In genomic region chr9:136927343-136928261, GRCh38 we compare ENCODE assay signal across 14 cellular contexts. TPM values are rescaled to one million over a fixed set of nuclear protein-coding genes. Genes with fewer than 3 reads are reported as not detected.
DNase-seq lines count a peak whose midpoint lies in the region; ATAC-seq and TF ChIP-seq lines count a peak whose summit lies in the region.
"Had no signal": no experiment of that assay in that cellular context is flagged by ENCODE, and none has a peak within 500 bp of the region (broad histone marks: within the 10 kb centered on the region; RNA-seq: fewer than 3 reads in every experiment).

No MANE protein-coding gene starts in this region.

- no peaks in the 10 kb centered on the region for H3K27me3 ChIP-seq in HCT116 (ENCODE audit: insufficient read depth, low read length)
- H3K27me3 ChIP-seq: body of pancreas had no signal

- H3K9me3 ChIP-seq in HCT116 (ENCODE audit: control insufficient read depth in 1 of 2, insufficient read depth in 1 of 2, low read depth in 1 of 2, low read length in 2 of 2): no peaks in the 10 kb centered on the region
- H3K9me3 ChIP-seq: body of pancreas had no signal

- POLR2A ChIA-PET in HCT116 (lab: Charles Lee): no interaction called here

- RAD21 ChIA-PET in HCT116 (lab: Charles Lee; ENCODE audit: low non-redundant PET in 1 of 2, low total read pairs in 2 of 2, uncharacterized antibody in 2 of 2, unreplicated experiment in 2 of 2): no interaction called here

- H3K9me2 ChIP-seq in HCT116 (ENCODE audit: insufficient read depth): no peaks in the 10 kb centered on the region

- peaks cover 10% of the 10 kb centered on the region for H3K4me1 Mint-ChIP-seq in activated T-helper 2 cell treated with anti-CD3 and anti-CD28 coated beads, Interferon-gamma antibody, Interleukin-2, Interleukin-4, amounts not matched to agents 10 μg/mL and 5 μg/mL and 100 μg/mL, durations not matched to agents 14 hours and 24 hours and 36 hours (ENCODE audit: low read depth)
- no peaks in the 10 kb centered on the region for H3K4me1 Mint-ChIP-seq in progenitor cell of endocrine pancreas (ENCODE audit: low read depth)

- no peak overlapping the region for H3K4me3 ChIP-seq in HCT116 (replicated peaks in 1 of 2; ENCODE audit: low read depth in 1 of 2, low read length in 2 of 2)
- H3K4me3 ChIP-seq: body of pancreas had no signal

- H3K27ac ChIP-seq in HCT116 (ENCODE audit: low read depth, low read length): no peak overlapping the region
- H3K27ac ChIP-seq: body of pancreas had no signal

- CTCF ChIA-PET in HCT116 (lab: Charles Lee): no interaction called here

- H3K36me3 ChIP-seq in HCT116 (ENCODE audit: control insufficient read depth in 1 of 2, insufficient read depth in 2 of 2, low read length in 2 of 2): peaks cover 3 to 26% of the 10 kb centered on the region in 2 experiments; a peak in 2 of 4 replicates

- no peaks in the 10 kb centered on the region for H4K20me1 ChIP-seq in HCT116 (ENCODE audit: insufficient read depth)

- intact Hi-C loops in HCT116 (cut with micrococcal nuclease): no loop called here
- intact Hi-C loops in activated T-helper 2 cell treated with anti-CD3 and anti-CD28 coated beads, Interferon-gamma antibody, Interleukin-2, Interleukin-4, amounts not matched to agents 10 μg/mL and 5 μg/mL and 100 μg/mL, durations not matched to agents 14 hours and 24 hours and 36 hours (cut with micrococcal nuclease): no loop called here

- ATAC-seq in HCT116 (no peak), GM18520 (IDR thresholded peaks at IDR 0.05; ENCODE audit: unreplicated experiment) (no peak)
- ATAC-seq: body of pancreas had no signal

- H3K9me3 Mint-ChIP-seq in activated T-helper 2 cell treated with anti-CD3 and anti-CD28 coated beads, Interferon-gamma antibody, Interleukin-2, Interleukin-4, amounts not matched to agents 10 μg/mL and 5 μg/mL and 100 μg/mL, durations not matched to agents 14 hours and 24 hours and 36 hours: no peaks in the 10 kb centered on the region
- no peaks in the 10 kb centered on the region for H3K9me3 Mint-ChIP-seq in progenitor cell of endocrine pancreas (ENCODE audit: low read depth)
- H3K9me3 Mint-ChIP-seq: naive B cell, T-cell had no signal

- no peaks in the 10 kb centered on the region for H3K27me3 Mint-ChIP-seq in activated T-helper 2 cell treated with anti-CD3 and anti-CD28 coated beads, Interferon-gamma antibody, Interleukin-2, Interleukin-4, amounts not matched to agents 10 μg/mL and 5 μg/mL and 100 μg/mL, durations not matched to agents 14 hours and 24 hours and 36 hours (ENCODE audit: low read depth)
- H3K27me3 Mint-ChIP-seq in progenitor cell of endocrine pancreas: no peaks in the 10 kb centered on the region
- H3K27me3 Mint-ChIP-seq: naive B cell, T-cell had no signal

- no peaks in the 10 kb centered on the region for H3K79me2 ChIP-seq in HCT116 (ENCODE audit: insufficient read depth, low read length)

- no peak for DNase-seq in HCT116 (ENCODE audit: low read depth, low spot score)
- DNase-seq in activated T-helper 2 cell treated with anti-CD3 and anti-CD28 coated beads, Interferon-gamma antibody, Interleukin-2, Interleukin-4, amounts not matched to agents 10 μg/mL and 5 μg/mL and 100 μg/mL, durations not matched to agents 14 hours and 24 hours and 36 hours (ENCODE audit: low spot score): no peak
- DNase-seq in inferior parietal cortex (ENCODE audit: extremely low spot score): peak; percentile 43
- no peak for DNase-seq in NCI-H345 (lab: John Stamatoyannopoulos, UW)
- DNase-seq in progenitor cell of endocrine pancreas (ENCODE audit: low spot score, unreplicated experiment): no peak
- DNase-seq: body of pancreas, Calu3, H7, naive B cell, NCI-H187, T-cell had no signal

- TF ChIP-seq CTCF in HCT116 (IDR thresholded peaks at IDR 0.05 in 2 of 3, conservative IDR thresholded peaks at IDR 0.05 in 1 of 3; ENCODE audit: borderline replicate concordance in 1 of 3, insufficient read depth in 1 of 3, low read depth in 2 of 3, low read length in 2 of 3) (no peak), progenitor cell of endocrine pancreas (IDR thresholded peaks at IDR 0.05; ENCODE audit: unreplicated experiment) (no peak)

- no peak for TF ChIP-seq POLR2A in HCT116 (IDR thresholded peaks at IDR 0.05; ENCODE audit: borderline replicate concordance, extremely low read depth, insufficient read depth, insufficient read length)

- no peak overlapping the region for H3K4me2 ChIP-seq in HCT116 (ENCODE audit: low read length)

- H2AFZ ChIP-seq in HCT116 (ENCODE audit: low read depth, low read length, poor library complexity, severe bottlenecking): no peak overlapping the region

- peak overlapping the region; percentile 8 for H3K27ac Mint-ChIP-seq in activated T-helper 2 cell treated with anti-CD3 and anti-CD28 coated beads, Interferon-gamma antibody, Interleukin-2, Interleukin-4, amounts not matched to agents 10 μg/mL and 5 μg/mL and 100 μg/mL, durations not matched to agents 14 hours and 24 hours and 36 hours
- no peak overlapping the region for H3K27ac Mint-ChIP-seq in progenitor cell of endocrine pancreas
- H3K27ac Mint-ChIP-seq: T-cell had no signal

- no peak for TF ChIP-seq RAD21 in HCT116 (IDR thresholded peaks at IDR 0.05; ENCODE audit: low read depth)

- no peaks in the 10 kb centered on the region for H3K4me1 ChIP-seq in HCT116 (ENCODE audit: control insufficient read depth in 1 of 2, insufficient read depth in 2 of 2, low read length in 2 of 2)
- H3K4me1 ChIP-seq: body of pancreas had no signal

- TSS peak; percentile 27 for BruUV-seq in HCT116 (replicated peaks; lab: Mats Ljungman, UMichigan)

- H3K9ac ChIP-seq in HCT116 (ENCODE audit: low read length): no peak overlapping the region

- H3K4me3 Mint-ChIP-seq in activated T-helper 2 cell treated with anti-CD3 and anti-CD28 coated beads, Interferon-gamma antibody, Interleukin-2, Interleukin-4, amounts not matched to agents 10 μg/mL and 5 μg/mL and 100 μg/mL, durations not matched to agents 14 hours and 24 hours and 36 hours (ENCODE audit: low read depth): no peak overlapping the region
- H3K4me3 Mint-ChIP-seq in progenitor cell of endocrine pancreas (ENCODE audit: low read depth): no peak overlapping the region
- H3K4me3 Mint-ChIP-seq: naive B cell, T-cell had no signal

- H3K36me3 Mint-ChIP-seq in activated T-helper 2 cell treated with anti-CD3 and anti-CD28 coated beads, Interferon-gamma antibody, Interleukin-2, Interleukin-4, amounts not matched to agents 10 μg/mL and 5 μg/mL and 100 μg/mL, durations not matched to agents 14 hours and 24 hours and 36 hours (ENCODE audit: low read depth): peaks cover 66% of the 10 kb centered on the region
- peaks cover 8% of the 10 kb centered on the region for H3K36me3 Mint-ChIP-seq in progenitor cell of endocrine pancreas (ENCODE audit: insufficient read depth)

TF ChIP-seq in HCT116, 20 proteins besides CTCF, POLR2A, EP300 and RAD21 (continues in another document):
- TF ChIP-seq POLR2AphosphoS5 (IDR thresholded peaks at IDR 0.05; ENCODE audit: low read depth, low read length) (no peak), EZH2 (IDR thresholded peaks at IDR 0.05) (no peak), CBX3 (IDR thresholded peaks at IDR 0.05; ENCODE audit: low read depth) (no peak), SP1 (IDR thresholded peaks at IDR 0.05; ENCODE audit: low read depth) (no peak)

RNA-seq across cellular contexts. Expression of gene FBXW5, which starts 16.9 kb away (rescaled TPM):
- total RNA-seq in HCT116 (2021; ENCODE audit: unreplicated experiment) (88.0 TPM), progenitor cell of endocrine pancreas (77.3 and 77.7 TPM in 2 replicates)
- polyA plus RNA-seq in HCT116 (2012): 78.5 and 93.5 TPM in 2 replicates
- total RNA-seq in activated T-helper 2 cell treated with anti-CD3 and anti-CD28 coated beads, Interferon-gamma antibody, Interleukin-2, Interleukin-4, amounts not matched to agents 10 μg/mL and 5 μg/mL and 100 μg/mL, durations not matched to agents 14 hours and 24 hours and 36 hours: 94.4 and 95.9 TPM in 2 replicates

RNA-seq across cellular contexts. Expression of gene C8G, which starts 17.4 kb away (rescaled TPM):
- total RNA-seq in HCT116 (2021; ENCODE audit: unreplicated experiment) (2.1 TPM), progenitor cell of endocrine pancreas (1.1 and 2.8 TPM in 2 replicates)
- 0.42 and 0.69 TPM in 2 replicates for polyA plus RNA-seq in HCT116 (2012)
- 0.76 and 0.89 TPM in 2 replicates for total RNA-seq in activated T-helper 2 cell treated with anti-CD3 and anti-CD28 coated beads, Interferon-gamma antibody, Interleukin-2, Interleukin-4, amounts not matched to agents 10 μg/mL and 5 μg/mL and 100 μg/mL, durations not matched to agents 14 hours and 24 hours and 36 hours
- total RNA-seq: body of pancreas, H7 had no signal

RNA-seq across cellular contexts. Expression of gene LCN12, which starts 24.5 kb away (rescaled TPM):
- total RNA-seq in HCT116 (2021; ENCODE audit: unreplicated experiment) (4.2 TPM), progenitor cell of endocrine pancreas (14.7 and 16.2 TPM in 2 replicates)
- polyA plus RNA-seq in HCT116 (2012): 1.4 and 2.0 TPM in 2 replicates
- total RNA-seq in activated T-helper 2 cell treated with anti-CD3 and anti-CD28 coated beads, Interferon-gamma antibody, Interleukin-2, Interleukin-4, amounts not matched to agents 10 μg/mL and 5 μg/mL and 100 μg/mL, durations not matched to agents 14 hours and 24 hours and 36 hours: 2.0 and 2.1 TPM in 2 replicates
- polyA plus RNA-seq: keratinocyte had no signal

RNA-seq across cellular contexts. Expression of gene TRAF2, which starts 41.3 kb away (rescaled TPM):
- total RNA-seq in HCT116 (2021; ENCODE audit: unreplicated experiment): 28.4 TPM
- polyA plus RNA-seq in HCT116 (2012): 13.7 and 13.9 TPM in 2 replicates
- total RNA-seq in activated T-helper 2 cell treated with anti-CD3 and anti-CD28 coated beads, Interferon-gamma antibody, Interleukin-2, Interleukin-4, amounts not matched to agents 10 μg/mL and 5 μg/mL and 100 μg/mL, durations not matched to agents 14 hours and 24 hours and 36 hours: 59.5 and 60.4 TPM in 2 replicates
- total RNA-seq in progenitor cell of endocrine pancreas: 23.4 and 23.8 TPM in 2 replicates

RNA-seq across cellular contexts. Expression of gene PTGDS, which starts 49.7 kb away (rescaled TPM):
- total RNA-seq in HCT116 (2021; ENCODE audit: unreplicated experiment): 3.1 TPM
- 0.61 and 1.3 TPM in 2 replicates for polyA plus RNA-seq in HCT116 (2012)
- total RNA-seq in activated T-helper 2 cell treated with anti-CD3 and anti-CD28 coated beads, Interferon-gamma antibody, Interleukin-2, Interleukin-4, amounts not matched to agents 10 μg/mL and 5 μg/mL and 100 μg/mL, durations not matched to agents 14 hours and 24 hours and 36 hours: not detected in 2 replicates
- total RNA-seq in progenitor cell of endocrine pancreas: not detected in 2 replicates
- total RNA-seq: activated CD8-positive, alpha-beta memory T cell treated with anti-CD3 and anti-CD28 coated beads for 36 hours; Calu3 had no signal
- polyA plus RNA-seq: keratinocyte had no signal
